Comparison of ENCODE assay signal across 11 cellular contexts in genomic region chr14:59332727-59333126, GRCh38.
DNase-seq lines count a peak whose midpoint lies in the region; ATAC-seq and TF ChIP-seq lines count a peak whose summit lies in the region.
"Had no signal": no experiment of that assay in that cellular context is flagged by ENCODE, and none has a peak within 500 bp of the region (broad histone marks: within the 10 kb centered on the region; RNA-seq: fewer than 3 reads in every experiment).

No MANE protein-coding gene starts in this region.

- H3K36me3 ChIP-seq in Caco-2 (ENCODE audit: control insufficient read depth, insufficient read depth, low read length), result peaks cover 1% of the 10 kb centered on the region

- DNase-seq in Caco-2, result no peak
- DNase-seq in astrocyte of the hippocampus (ENCODE audit: low read depth, low spot score), result peak; percentile 75
- DNase-seq in foreskin keratinocyte, result no peak
- DNase-seq in sciatic nerve (ENCODE audit: low spot score), result no peak
- no peak for DNase-seq in T-helper 1 cell
- no peak for DNase-seq in stimulated activated CD4-positive, alpha-beta T cell treated with anti-CD3 and anti-CD28 coated beads, Interleukin-4, amount 100 ng/mL, for 1 hour
- DNase-seq in NK-92 (lab: John Stamatoyannopoulos, UW; ENCODE audit: unreplicated experiment), result no peak
- DNase-seq: CD4-positive, alpha-beta memory T cell; NCI-H748 treated with DMSO at 0.1 percent for 48 hours; T-cell had no signal

- POLR2A ChIA-PET in Caco-2 (lab: Charles Lee), result no interaction called here

- H3K27ac ChIP-seq in foreskin keratinocyte, result peak overlapping the region; percentile 35

- H3K4me1 ChIP-seq in Caco-2 (peaks cover 10% of the 10 kb centered on the region; the same call in 1 of the 2 replicates), foreskin keratinocyte (peaks cover 18% of the 10 kb centered on the region)

- H3K9me3 Mint-ChIP-seq in Caco-2 (ENCODE audit: unreplicated experiment), result no peaks in the 10 kb centered on the region
- H3K9me3 Mint-ChIP-seq: CD4-positive, alpha-beta memory T cell; T-cell had no signal

- BruUV-seq in Caco-2 (replicated peaks; lab: Mats Ljungman, UMichigan), result no TSS peak

- no peak overlapping the region for H3K4me3 Mint-ChIP-seq in Caco-2 (ENCODE audit: unreplicated experiment)
- H3K4me3 Mint-ChIP-seq: CD4-positive, alpha-beta memory T cell; T-cell had no signal

- no peak overlapping the region for H3K4me3 ChIP-seq in Caco-2 (ENCODE audit: low read depth, low read length)

- TF ChIP-seq CTCF in Caco-2 (IDR thresholded peaks at IDR 0.05; ENCODE audit: insufficient read depth in 1 of 2, low read depth in 1 of 2, low read length in 1 of 2, severe bottlenecking in 1 of 2, unreplicated experiment in 1 of 2) (no peak), foreskin keratinocyte (conservative IDR thresholded peaks at IDR 0.05) (no peak)

- CTCF ChIA-PET in Caco-2 (lab: Charles Lee), result no interaction called here

- peak overlapping the region; percentile 2 for H3K27ac Mint-ChIP-seq in Caco-2 (ENCODE audit: unreplicated experiment)
- H3K27ac Mint-ChIP-seq: T-cell had no signal

- intact Hi-C loops in Caco-2 (cut with micrococcal nuclease; ENCODE audit: unreplicated experiment) (no loop called here), sciatic nerve (cut with DNase I) (no loop called here)

- ATAC-seq in foreskin keratinocyte (peak; percentile 42), sciatic nerve (peak; percentile 36), GM18907 (IDR thresholded peaks at IDR 0.05; ENCODE audit: unreplicated experiment) (no peak)
- ATAC-seq: T-cell had no signal

- no peaks in the 10 kb centered on the region for H3K27me3 Mint-ChIP-seq in Caco-2 (ENCODE audit: insufficient read depth, unreplicated experiment)
- H3K27me3 Mint-ChIP-seq: CD4-positive, alpha-beta memory T cell; T-cell had no signal

- peaks cover 7% of the 10 kb centered on the region for H3K4me1 Mint-ChIP-seq in Caco-2 (ENCODE audit: low read depth, unreplicated experiment)
- H3K4me1 Mint-ChIP-seq: CD4-positive, alpha-beta memory T cell; T-cell had no signal

- H3K27me3 ChIP-seq in Caco-2 (replicated peaks; ENCODE audit: control insufficient read depth, insufficient read depth, low read length) (no peaks in the 10 kb centered on the region), foreskin keratinocyte (no peaks in the 10 kb centered on the region)

- no peaks in the 10 kb centered on the region for H3K9me3 ChIP-seq in Caco-2

- H3K36me3 Mint-ChIP-seq in Caco-2 (ENCODE audit: insufficient read depth, unreplicated experiment), result peaks cover 22% of the 10 kb centered on the region
